Comparison of ENCODE assay signal across 8 cellular contexts in genomic region chr7:135211179-135211945, GRCh38. TPM values are rescaled to one million over a fixed set of nuclear protein-coding genes. Genes with fewer than 3 reads are reported as not detected.
DNase-seq lines count a peak whose midpoint lies in the region; ATAC-seq and TF ChIP-seq lines count a peak whose summit lies in the region.

Gene WDR91 (minus strand): TSS chr7:135211526. CDS start chr7:135211502, 24 bp downstream.

- no peaks in the 10 kb centered on the region for H3K27me3 Mint-ChIP-seq in T-helper 17 cell

- H3K27ac ChIP-seq in right atrium auricular region = peak within 1 kb of the TSS; percentile 95
- H3K27ac ChIP-seq in uterus = peak within 1 kb of the TSS; percentile 95 to 96

- H3K9me3 ChIP-seq in T-helper 17 cell (ENCODE audit: control insufficient read depth, low read length, poor library complexity, severe bottlenecking) (no peaks in the 10 kb centered on the region), right atrium auricular region (no peaks in the 10 kb centered on the region), uterus (no peaks in the 10 kb centered on the region)

- H3K36me3 ChIP-seq in right atrium auricular region (peaks cover under 1% of the 10 kb centered on the region), uterus (no peaks in the 10 kb centered on the region)

- H3K4me1 ChIP-seq in right atrium auricular region (peaks cover 0 to 9% of the 10 kb centered on the region in 2 donors), uterus (no peaks in the 10 kb centered on the region)

- H3K36me3 Mint-ChIP-seq in T-helper 17 cell (ENCODE audit: low read depth) = peaks cover 2% of the 10 kb centered on the region

- peak within 1 kb of the TSS; percentile 96 for H3K4me3 Mint-ChIP-seq in T-helper 17 cell

- TF ChIP-seq CTCF in right atrium auricular region (IDR thresholded peaks at IDR 0.05) = peak in 1 of 2 donors; percentile 34
- TF ChIP-seq CTCF in uterus (IDR thresholded peaks at IDR 0.05) = peak in 3 of 4 experiments; percentile 2 to 29 (median 18)

- intact Hi-C loops in uterus (cut with DNase I; ENCODE audit: low total_unique reads) = no loop called here

- H3K4me1 Mint-ChIP-seq in T-helper 17 cell = peaks cover 17% of the 10 kb centered on the region

- peak; percentile 95 to 96 for DNase-seq in NCI-H187 (lab: John Stamatoyannopoulos, UW)
- peak; percentile 88 to 100 (median 99) for DNase-seq in T-helper 17 cell
- peak; percentile 74 to 98 (median 94) for DNase-seq in amygdala (lab: John Stamatoyannopoulos, UW)
- DNase-seq in right atrium auricular region (ENCODE audit: low spot score) = peak; percentile 96
- peak; percentile 96 for DNase-seq in putamen (ENCODE audit: low spot score)
- peak; percentile 95 to 98 for DNase-seq in uterus

- H3K4me3 ChIP-seq in right atrium auricular region = peak within 1 kb of the TSS; percentile 74 to 89
- peak within 1 kb of the TSS; percentile 64 to 79 for H3K4me3 ChIP-seq in uterus

- TF ChIP-seq POLR2A in GM18505 (IDR thresholded peaks at IDR 0.05; ENCODE audit: borderline replicate concordance, extremely low read depth, insufficient read depth, insufficient read length) (peak; percentile 93), uterus (IDR thresholded peaks at IDR 0.05) (peak; percentile 87 to 90)

- H3K27ac Mint-ChIP-seq in T-helper 17 cell = peak within 1 kb of the TSS; percentile 79

- ATAC-seq in GM18505 (IDR thresholded peaks at IDR 0.05; ENCODE audit: unreplicated experiment) = peak; percentile 77
- ATAC-seq in HG02970 (IDR thresholded peaks at IDR 0.05; ENCODE audit: low FRiP score, unreplicated experiment) = peak; percentile 88
- peak; percentile 93 for ATAC-seq in T-helper 17 cell

- H3K27me3 ChIP-seq in right atrium auricular region (no peaks in the 10 kb centered on the region), uterus (no peaks in the 10 kb centered on the region)

RNA-seq across cellular contexts. Expression of gene WDR91, which starts in this region (rescaled TPM):
- total RNA-seq in T-helper 17 cell = 10 to 100 TPM; 31.6 to 37.5 TPM
- 1 to 10 TPM; 3.3 to 4.5 TPM for total RNA-seq in right atrium auricular region
- 10 to 100 TPM; 11.8 to 33.2 (median 17.1) TPM for total RNA-seq in uterus

Comparison
In these comparisons a context has a peak if more than half of its experiments do, and no peak if none do; other contexts are left out.
1. Peak in every context shown above with its lines: DNase-seq, ATAC-seq, H3K4me3 ChIP-seq and H3K27ac ChIP-seq.